20 cellular contexts compared by ENCODE assay signal in genomic region chr2:177322801-177323261, GRCh38. TPM values are rescaled to one million over a fixed set of nuclear protein-coding genes. Genes with fewer than 3 reads are reported as not detected.
DNase-seq lines count a peak whose midpoint lies in the region; ATAC-seq, FAIRE-seq and TF ChIP-seq lines count a peak whose summit lies in the region.
"Had no signal": no experiment of that assay in that cellular context is flagged by ENCODE, and none has a peak within 500 bp of the region (broad histone marks: within the 10 kb centered on the region; RNA-seq: fewer than 3 reads in every experiment).

No MANE protein-coding gene starts in this region.

- TF ChIP-seq CTCF in RWPE1 (conservative IDR thresholded peaks at IDR 0.05; ENCODE audit: low read depth) = no peak

- CTCF ChIA-PET in RWPE1 (lab: Yijun Ruan, JAX) = no interaction called here

- peak overlapping the region; percentile 92 for H3K27ac ChIP-seq in RWPE1
- peak overlapping the region; percentile 23 for H3K27ac ChIP-seq in duodenal mucosa (ENCODE audit: low read depth, low read length)
- H3K27ac ChIP-seq in small intestine (ENCODE audit: low read depth in 1 of 2, low read length in 1 of 2) = peak overlapping the region; percentile 18 to 47
- H3K27ac ChIP-seq: suprapubic skin had no signal

- DNase-seq in RWPE1 (ENCODE audit: low spot score) = peak; percentile 92
- peak; percentile 81 for DNase-seq in left lobe of liver (ENCODE audit: low spot score)
- peak; percentile 96 for DNase-seq in small intestine
- DNase-seq in RKO (ENCODE audit: low spot score) = no peak
- no peak for DNase-seq in CD1c-positive myeloid dendritic cell (ENCODE audit: extremely low spot score)
- DNase-seq: activated CD4-positive, alpha-beta T cell treated with anti-CD3 and anti-CD28 coated beads for 36 hours; activated gamma-delta T cell; AML-193; amygdala; effector memory CD8-positive, alpha-beta T cell; GF-D8; hippocampal formation; naive B cell; NCI-H1105 treated with DMSO at 0.1 percent for 48 hours; NCI-H526 treated with DMSO at 0.1 percent for 48 hours; T-helper 9 cell had no signal

- H3K4me3 ChIP-seq in duodenal mucosa (ENCODE audit: low read depth in 1 of 2, low read length in 2 of 2) = no peak overlapping the region
- no peak overlapping the region for H3K4me3 ChIP-seq in small intestine (ENCODE audit: low read depth in 1 of 2, low read length in 2 of 2)
- H3K4me3 ChIP-seq: suprapubic skin had no signal

- ATAC-seq in left lobe of liver = peak; percentile 90
- no peak for ATAC-seq in HG03354 (IDR thresholded peaks at IDR 0.05; ENCODE audit: poor library complexity, severe bottlenecking, unreplicated experiment)
- ATAC-seq: activated CD4-positive, alpha-beta T cell treated with anti-CD3 and anti-CD28 coated beads for 36 hours; effector memory CD8-positive, alpha-beta T cell had no signal

- peak overlapping the region in 1 of 2 donors; percentile 48 for H3K9ac ChIP-seq in duodenal mucosa (ENCODE audit: low read depth in 1 of 2, low read length in 2 of 2)

- 16 to 65% (median 29%) methylated on average over 5 of the region's 5 CpGs for WGBS in small intestine, 3 donors

- H3K36me3 ChIP-seq in duodenal mucosa (ENCODE audit: control insufficient read depth in 1 of 2, insufficient read depth in 2 of 2, low read length in 2 of 2) (no peaks in the 10 kb centered on the region), small intestine (ENCODE audit: control insufficient read depth in 2 of 2, insufficient read depth in 2 of 2, low read length in 2 of 2) (no peaks in the 10 kb centered on the region)

- H3K9me3 ChIP-seq in duodenal mucosa (ENCODE audit: control insufficient read depth in 1 of 2, low read length in 2 of 2) (no peaks in the 10 kb centered on the region), small intestine (ENCODE audit: control insufficient read depth, low read depth) (no peaks in the 10 kb centered on the region)
- H3K9me3 ChIP-seq: suprapubic skin had no signal

- H3K27me3 ChIP-seq in duodenal mucosa (ENCODE audit: control insufficient read depth in 1 of 2, insufficient read depth in 2 of 2, low read length in 2 of 2) = no peaks in the 10 kb centered on the region
- no peaks in the 10 kb centered on the region for H3K27me3 ChIP-seq in small intestine (ENCODE audit: control insufficient read depth in 2 of 2, insufficient read depth in 2 of 2, low read length in 2 of 2)
- H3K27me3 ChIP-seq: suprapubic skin had no signal

- FAIRE-seq in small intestine (lab: Jason Lieb, UNC) = peak; percentile 10
- FAIRE-seq: GM12891 had no signal

- H3K4me1 ChIP-seq in duodenal mucosa (ENCODE audit: control insufficient read depth in 1 of 2, insufficient read depth in 2 of 2, low read length in 2 of 2) (peaks cover 33 to 58% of the 10 kb centered on the region in 2 donors), small intestine (ENCODE audit: control insufficient read depth in 2 of 2, insufficient read depth in 1 of 2, low read depth in 1 of 2, low read length in 1 of 2) (peaks cover 3 to 17% of the 10 kb centered on the region in 2 donors)

- POLR2A ChIA-PET in RWPE1 (lab: Yijun Ruan, JAX; ENCODE audit: low non-redundant PET) = interaction anchor here (0.6 kb wide), 1 partner anchor 112 kb away, joined by 3 read pairs; no protein-coding TSS in a partner anchor

RNA-seq across cellular contexts. Expression of gene NFE2L2, which starts 58.3 kb away (rescaled TPM):
- total RNA-seq in left lobe of liver = 29.2 TPM
- polyA plus RNA-seq in small intestine = 10 to 100 TPM; 56.7 to 94.2 (median 74.0) TPM

Comparison
In these comparisons a context has a peak if more than half of its experiments do, and no peak if none do; other contexts are left out.
1. DNase-seq: peak in RWPE1 (single experiment), left lobe of liver (single experiment) and small intestine (single experiment); none in RKO (single experiment) and CD1c-positive myeloid dendritic cell (single experiment).
2. H3K27ac ChIP-seq: peak in every context shown above with its lines; median percentile 92 in RWPE1; 32 in small intestine; 23 in duodenal mucosa.